ENCODE assay signal across 15 cellular contexts in the genomic region with DNA sequence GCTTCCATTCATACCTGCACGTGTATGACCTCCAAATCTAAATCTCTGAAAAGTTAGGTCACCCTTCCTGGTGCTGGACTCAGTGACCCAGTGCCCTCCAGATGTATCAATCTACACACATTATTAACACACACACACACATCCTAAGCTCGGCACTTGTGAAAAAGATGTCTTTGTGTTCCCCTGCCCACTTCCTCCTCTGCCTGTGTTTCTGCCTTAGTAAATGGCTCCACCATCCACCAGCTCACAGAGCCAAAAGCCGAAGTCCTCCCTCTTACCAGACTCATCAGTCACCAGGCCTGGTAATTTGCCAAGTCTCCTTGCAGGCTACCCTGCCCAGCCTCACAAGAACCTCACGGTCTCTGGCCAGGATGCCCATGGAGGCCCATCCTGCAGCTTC.
"Had no signal": no experiment of that assay in that cellular context is flagged by ENCODE, and none has a peak within 500 bp of the region (broad histone marks: within the 10 kb centered on the region; RNA-seq: fewer than 3 reads in every experiment).

No MANE protein-coding gene starts in this region.

- ATAC-seq: activated CD4-positive, CD25-positive, alpha-beta regulatory T cell treated with anti-CD3 and anti-CD28 coated beads, Interleukin-2, amount 50 U/mL, for 24 hours; activated CD8-positive, alpha-beta memory T cell treated with anti-CD3 and anti-CD28 coated beads, Interleukin-2, amount 10 ng/mL, durations not matched to agents 7 days and 5 days; psoas muscle; upper lobe of right lung had no signal

- H3K36me3 Mint-ChIP-seq: activated CD8-positive, alpha-beta memory T cell treated with anti-CD3 and anti-CD28 coated beads, Interleukin-2, amount 10 ng/mL, durations not matched to agents 7 days and 5 days had no signal

- H3K4me3 ChIP-seq: adrenal gland, cardiac muscle cell, psoas muscle, stomach, testis, upper lobe of right lung had no signal

- H3K9me3 Mint-ChIP-seq: neural crest cell had no signal

- H3K27ac Mint-ChIP-seq: activated CD8-positive, alpha-beta memory T cell treated with anti-CD3 and anti-CD28 coated beads, Interleukin-2, amount 10 ng/mL, durations not matched to agents 7 days and 5 days had no signal

- H3K4me3 Mint-ChIP-seq: activated CD8-positive, alpha-beta memory T cell treated with anti-CD3 and anti-CD28 coated beads, Interleukin-2, amount 10 ng/mL, durations not matched to agents 7 days and 5 days; neural crest cell had no signal

- H3K36me3 ChIP-seq: adrenal gland, cardiac muscle cell, stomach, upper lobe of right lung had no signal

- H3K4me1 ChIP-seq: adrenal gland, psoas muscle, stomach, testis, upper lobe of right lung had no signal

- H3K27ac ChIP-seq: adrenal gland, cardiac muscle cell, epithelial cell of prostate, psoas muscle, stomach, testis, upper lobe of right lung had no signal

- H3K9me3 ChIP-seq: adrenal gland, psoas muscle, stomach, testis, upper lobe of right lung had no signal

- H3K4me1 Mint-ChIP-seq: activated CD8-positive, alpha-beta memory T cell treated with anti-CD3 and anti-CD28 coated beads, Interleukin-2, amount 10 ng/mL, durations not matched to agents 7 days and 5 days had no signal

- DNase-seq: activated CD8-positive, alpha-beta memory T cell treated with anti-CD3 and anti-CD28 coated beads, Interleukin-2, amount 10 ng/mL, durations not matched to agents 7 days and 5 days; activated T-cell treated with anti-CD3 and anti-CD28 coated beads, Interleukin-2, amount 50 U/mL, for 1 hour; adrenal gland; head of caudate nucleus; mesendoderm; psoas muscle; stimulated activated CD4-positive, alpha-beta T cell treated with anti-CD3 and anti-CD28 coated beads, Interleukin-1b, Interleukin-23, amount 100 ng/mL, for 48 hours; stomach; T-helper 9 cell; testis; upper lobe of right lung had no signal

- H3K27me3 ChIP-seq: adrenal gland, cardiac muscle cell, stomach, testis, upper lobe of right lung had no signal
